In genomic region chr11:124837491-124837856, GRCh38 we compare ENCODE assay signal across 7 cellular contexts. TPM values are rescaled to one million over a fixed set of nuclear protein-coding genes. Genes with fewer than 3 reads are reported as not detected.
DNase-seq lines count a peak whose midpoint lies in the region; ATAC-seq and TF ChIP-seq lines count a peak whose summit lies in the region.

No MANE protein-coding gene starts in this region.

- TF ChIP-seq CTCF in HEK293 (tag by site-specific recombination; IDR thresholded peaks at IDR 0.05), result 0 out of 2 replicates have a peak, but pooled peaks have one; percentile 54
- peak; percentile 69 for TF ChIP-seq CTCF in kidney epithelial cell (IDR thresholded peaks at IDR 0.05; ENCODE audit: insufficient read depth, low read length, poor library complexity, severe bottlenecking)
- peak in 5 of 56 donors; percentile 2 to 37 (median 4) for TF ChIP-seq CTCF in dorsolateral prefrontal cortex (IDR thresholded peaks at IDR 0.05 in 54 of 56, conservative IDR thresholded peaks at IDR 0.05 in 2 of 56; ENCODE audit: low read depth in 1 of 56, partially characterized antibody in 56 of 56)

- no peaks in the 10 kb centered on the region for H3K9me3 ChIP-seq in HEK293 (ENCODE audit: control insufficient read depth, insufficient read depth, low read depth, low read length)

- no peaks in the 10 kb centered on the region for H3K36me3 ChIP-seq in HEK293 (ENCODE audit: control insufficient read depth in 2 of 2, insufficient read depth in 1 of 2, low read length in 2 of 2)
- H3K36me3 ChIP-seq in kidney epithelial cell (ENCODE audit: control insufficient read depth, insufficient read depth, low read length), result no peaks in the 10 kb centered on the region

- H3K27ac ChIP-seq in HEK293 (ENCODE audit: extremely low read depth, low read depth, low read length) (no peak overlapping the region), dorsolateral prefrontal cortex (peak overlapping the region in 17 of 59 donors; percentile 2 to 79 (median 60))

- ATAC-seq in HG02970 (IDR thresholded peaks at IDR 0.05; ENCODE audit: low FRiP score, unreplicated experiment), result no peak

- H3K27me3 ChIP-seq in kidney epithelial cell (ENCODE audit: control insufficient read depth, insufficient read depth, low read length) (peaks cover 34% of the 10 kb centered on the region), dorsolateral prefrontal cortex (peaks cover 0 to 48% (median 28%) of the 10 kb centered on the region in 45 donors)

- CTCF ChIA-PET in HEK293 (lab: Yijun Ruan, JAX), result interaction anchor here (0.5 to 5.5 kb wide), 39 partner anchors 9 to 761 kb away, joined by 3 to 53 read pairs (median 4); partner anchors contain the start of gene ROBO3

- H3K4me1 ChIP-seq in HEK293 (ENCODE audit: control insufficient read depth, insufficient read depth, low read length), result no peaks in the 10 kb centered on the region

- intact Hi-C loops in dorsolateral prefrontal cortex (cut with DNase I), result loop anchor here (2.0 to 5.0 kb wide), 6 partner anchors 35 to 169 kb away; partner anchors contain the start of genes ESAM (in 2 of the 2), MSANTD2 (in 1 of the 2), SIAE (in 1 of the 2) and SPA17 (in 1 of the 2)

- POLR2A ChIA-PET in HEK293 (lab: Yijun Ruan, JAX), result interaction anchor here (2.0 kb wide), 1 partner anchor 37 kb away, joined by 9 read pairs; the partner anchor contains the start of gene MSANTD2

- no peak overlapping the region for H3K4me3 ChIP-seq in HEK293 (ENCODE audit: low read depth, low read length)
- no peak overlapping the region for H3K4me3 ChIP-seq in kidney epithelial cell (ENCODE audit: low read depth, low read length)
- H3K4me3 ChIP-seq in dorsolateral prefrontal cortex, result peak overlapping the region in 10 of 59 donors; percentile 36 to 65 (median 53)

- DNase-seq in ELR (ENCODE audit: low read depth), result peak; percentile 91
- peak; percentile 74 for DNase-seq in NCI-H345 treated with DMSO at 0.1 percent for 48 hours (lab: John Stamatoyannopoulos, UW; ENCODE audit: unreplicated experiment)
- peak; percentile 82 for DNase-seq in astrocyte of the hippocampus (ENCODE audit: low read depth, low spot score)
- DNase-seq in kidney epithelial cell (ENCODE audit: low read depth), result peak; percentile 59
- no peak for DNase-seq in dorsolateral prefrontal cortex

TF ChIP-seq in HEK293, 187 proteins besides CTCF, POLR2A, EP300 and RAD21:
- TF ChIP-seq AEBP2 (tag by site-specific recombination; IDR thresholded peaks at IDR 0.05; ENCODE audit: borderline replicate concordance) (no peak), ZFHX2 (tag by site-specific recombination; conservative IDR thresholded peaks at IDR 0.05) (peak; percentile 55), KLF9 (tag by site-specific recombination; IDR thresholded peaks at IDR 0.05; ENCODE audit: low read depth) (peak; percentile 34; the same call in 1 of the 2 replicates), ZNF670 (tag by site-specific recombination; IDR thresholded peaks at IDR 0.05; ENCODE audit: low read depth) (no peak), ZSCAN4 (tag by site-specific recombination; IDR thresholded peaks at IDR 0.05) (peak; percentile 89), ZNF654 (tag by site-specific recombination; IDR thresholded peaks at IDR 0.05; ENCODE audit: low read depth) (peak; percentile 94), ZNF394 (tag by site-specific recombination; IDR thresholded peaks at IDR 0.05; ENCODE audit: borderline replicate concordance) (no peak), ZNF664 (tag by site-specific recombination; IDR thresholded peaks at IDR 0.05) (no peak), ZIC2 (tag by site-specific recombination; IDR thresholded peaks at IDR 0.05) (no peak), ZNF629 (tag by site-specific recombination; IDR thresholded peaks at IDR 0.05) (0 out of 2 replicates have a peak, but pooled peaks have one; percentile 21), EGR2 (tag by site-specific recombination; IDR thresholded peaks at IDR 0.05; ENCODE audit: low read depth) (0 out of 2 replicates have a peak, but pooled peaks have one; percentile 14), ZNF211 (tag by site-specific recombination; IDR thresholded peaks at IDR 0.05; ENCODE audit: low read depth) (no peak), PATZ1 (tag by site-specific recombination; IDR thresholded peaks at IDR 0.05) (0 out of 2 replicates have a peak, but pooled peaks have one; percentile 19)

RNA-seq across cellular contexts. Expression of gene ROBO3, which starts 27.8 kb away (rescaled TPM):
- total RNA-seq in kidney epithelial cell (57.0 and 70.2 TPM in 2 replicates), dorsolateral prefrontal cortex (10 to 100 TPM; 18.0 to 58.3 (median 28.9) TPM)

RNA-seq across cellular contexts. Expression of gene MSANTD2, which starts 37.3 kb away (rescaled TPM):
- total RNA-seq in kidney epithelial cell, result 8.0 and 16.0 TPM in 2 replicates
- 10 to 100 TPM in 119 of 120 experiments, 1 to 10 TPM in 1; 9.8 to 28.2 (median 17.7) TPM for total RNA-seq in dorsolateral prefrontal cortex

Comparison
In these comparisons a context has a peak if more than half of its experiments do, and no peak if none do; other contexts are left out.
1. DNase-seq: peak in ELR (single experiment), NCI-H345 treated with DMSO at 0.1 percent for 48 hours (single experiment), astrocyte of the hippocampus (single experiment) and kidney epithelial cell (single experiment); none in dorsolateral prefrontal cortex (0 of 10).